Comparison of ENCODE assay signal across 21 cellular contexts in genomic region chr5:96004087-96004486, GRCh38.
"Had no signal": no experiment of that assay in that cellular context is flagged by ENCODE, and none has a peak within 500 bp of the region (broad histone marks: within the 10 kb centered on the region; RNA-seq: fewer than 3 reads in every experiment).

No MANE protein-coding gene starts in this region.

- H3K27ac ChIP-seq: coronary artery, esophagus squamous epithelium, left lung, prostate gland, right atrium auricular region, spleen, testis, tibial artery had no signal

- H3K27me3 ChIP-seq: esophagus squamous epithelium, left lung, right atrium auricular region, spleen, testis, tibial artery had no signal

- DNase-seq: effector memory CD8-positive, alpha-beta T cell; erythroblast; esophagus squamous epithelium; kidney; left lung; mesendoderm; naive thymus-derived CD8-positive, alpha-beta T cell; nephron progenitor cell; nucleus accumbens; spleen; stimulated activated CD4-positive, alpha-beta T cell treated with anti-CD3 and anti-CD28 coated beads, Interleukin-4, amount 100 ng/mL, for 4 hours; stimulated activated naive CD8-positive, alpha-beta T cell treated with anti-CD3 and anti-CD28 coated beads, Interleukin-15, Interleukin-2, amounts not matched to agents 100 U/mL and 50 U/mL, for 24 hours; substantia nigra; testis; tibial artery had no signal

- ATAC-seq: effector memory CD8-positive, alpha-beta T cell; left lung; naive thymus-derived CD8-positive, alpha-beta T cell; sciatic nerve; stimulated activated memory B cell treated with anti-CD40 and anti-IgM and Interleukin-4, amounts not matched to agents 10 μg/mL and 1 μg/mL and 100 μg/mL, for 72 hours; stimulated activated naive CD8-positive, alpha-beta T cell treated with anti-CD3 and anti-CD28 coated beads, Interleukin-15, Interleukin-2, amounts not matched to agents 100 U/mL and 50 U/mL, for 24 hours had no signal

- H3K4me3 ChIP-seq: coronary artery, esophagus squamous epithelium, left lung, prostate gland, right atrium auricular region, spleen, testis, tibial artery had no signal

- H3K27me3 Mint-ChIP-seq: stimulated activated memory B cell treated with anti-CD40 and anti-IgM and Interleukin-4, amounts not matched to agents 10 μg/mL and 1 μg/mL and 100 μg/mL, for 72 hours; type B pancreatic cell had no signal

- H3K27ac Mint-ChIP-seq: effector memory CD8-positive, alpha-beta T cell; naive thymus-derived CD8-positive, alpha-beta T cell; nephron progenitor cell; stimulated activated memory B cell treated with anti-CD40 and anti-IgM and Interleukin-4, amounts not matched to agents 10 μg/mL and 1 μg/mL and 100 μg/mL, for 72 hours; type B pancreatic cell had no signal

- H3K4me1 ChIP-seq: left lung, right atrium auricular region, spleen, testis had no signal

- H3K9me3 Mint-ChIP-seq: effector memory CD8-positive, alpha-beta T cell; type B pancreatic cell had no signal

- H3K4me1 Mint-ChIP-seq: naive thymus-derived CD8-positive, alpha-beta T cell; nephron progenitor cell; stimulated activated memory B cell treated with anti-CD40 and anti-IgM and Interleukin-4, amounts not matched to agents 10 μg/mL and 1 μg/mL and 100 μg/mL, for 72 hours had no signal

- H3K4me3 Mint-ChIP-seq: effector memory CD8-positive, alpha-beta T cell; naive thymus-derived CD8-positive, alpha-beta T cell; nephron progenitor cell; stimulated activated memory B cell treated with anti-CD40 and anti-IgM and Interleukin-4, amounts not matched to agents 10 μg/mL and 1 μg/mL and 100 μg/mL, for 72 hours; type B pancreatic cell had no signal

- H3K9me3 ChIP-seq: esophagus squamous epithelium, left lung, prostate gland, right atrium auricular region, spleen, testis, tibial artery had no signal

- H3K36me3 ChIP-seq: esophagus squamous epithelium, left lung, prostate gland, right atrium auricular region, spleen, tibial artery had no signal

- H3K36me3 Mint-ChIP-seq: naive thymus-derived CD8-positive, alpha-beta T cell; stimulated activated memory B cell treated with anti-CD40 and anti-IgM and Interleukin-4, amounts not matched to agents 10 μg/mL and 1 μg/mL and 100 μg/mL, for 72 hours; type B pancreatic cell had no signal
